ENCODE assay signal across 29 cellular contexts in the genomic region with DNA sequence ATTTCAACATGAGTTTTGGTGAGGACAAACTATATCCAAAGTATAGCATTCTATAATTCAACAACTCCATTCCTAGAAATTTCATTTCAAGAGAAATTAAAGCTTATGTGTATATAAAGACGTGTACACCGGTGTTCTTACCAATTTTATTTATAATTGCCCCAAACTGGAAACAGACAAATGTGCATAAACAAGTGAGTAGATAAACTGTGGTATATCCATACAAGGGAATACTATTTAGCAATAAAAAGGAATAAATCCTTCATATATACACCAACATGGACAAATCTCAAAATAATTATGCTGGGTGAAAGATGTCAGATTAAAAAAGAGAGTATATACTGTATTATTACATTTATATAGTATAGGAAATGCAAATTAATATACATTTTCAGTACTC.
"Had no signal": no experiment of that assay in that cellular context is flagged by ENCODE, and none has a peak within 500 bp of the region (broad histone marks: within the 10 kb centered on the region; RNA-seq: fewer than 3 reads in every experiment).

No MANE protein-coding gene starts in this region.

- FAIRE-seq: urothelium cell line had no signal

- H3K9me3 Mint-ChIP-seq: stimulated activated effector memory CD8-positive, alpha-beta T cell treated with anti-CD3 and anti-CD28 coated beads, Interleukin-12 subunit alpha, Interleukin-12 subunit beta, amount 100 ng/mL, for 72 hours; stimulated activated memory B cell treated with anti-CD40 and anti-IgM and Interleukin-4, amounts not matched to agents 10 μg/mL and 1 μg/mL and 100 μg/mL, for 72 hours; stimulated activated naive B cell treated with anti-CD40 and anti-IgM and Interleukin-4, amounts not matched to agents 10 μg/mL and 1 μg/mL and 100 μg/mL, for 72 hours; stimulated activated naive CD8-positive, alpha-beta T cell treated with anti-CD3 and anti-CD28 coated beads, Interleukin-15, Interleukin-2, amounts not matched to agents 100 ng/mL and 50 ng/mL, for 24 hours; type B pancreatic cell had no signal

- DNase-seq: stimulated activated CD4-positive, alpha-beta T cell treated with anti-CD3 and anti-CD28 coated beads, Interleukin-2, amount 100 ng/mL, for 48 hours; stimulated activated CD4-positive, alpha-beta T cell treated with anti-CD3 and anti-CD28 coated beads, Interleukin-4, amount 100 ng/mL, for 1 hour; stimulated activated CD4-positive, alpha-beta T cell treated with anti-CD3 and anti-CD28 coated beads, Interleukin-4, amount 100 ng/mL, for 24 hours; stimulated activated CD4-positive, alpha-beta T cell treated with anti-CD3 and anti-CD28 coated beads, Interleukin-4, amount 100 ng/mL, for 4 hours; stimulated activated CD8-positive, alpha-beta memory T cell treated with anti-CD3 and anti-CD28 coated beads, Interleukin-4, amount 100 ng/mL, for 48 hours; stimulated activated naive B cell treated with anti-CD40 and anti-IgM and Interleukin-4, amounts not matched to agents 10 μg/mL and 1 μg/mL and 100 μg/mL, for 72 hours; stimulated activated naive CD4-positive, alpha-beta T cell; stimulated activated naive CD4-positive, alpha-beta T cell treated with Interleukin-2 at 50 U/mL for 16 hours; stimulated activated naive CD8-positive, alpha-beta T cell treated with anti-CD3 and anti-CD28 coated beads, Interleukin-15, amount 100 ng/mL, for 72 hours; stimulated activated naive CD8-positive, alpha-beta T cell treated with anti-CD3 and anti-CD28 coated beads, Interleukin-15, Interleukin-2, amounts not matched to agents 100 U/mL and 50 U/mL, for 24 hours; stomach; substantia nigra; testis; thyroid gland; tibial artery; transverse colon; trophoblast cell; upper lobe of left lung; upper lobe of right lung; uterus had no signal

- H3K27ac Mint-ChIP-seq: stimulated activated effector memory CD8-positive, alpha-beta T cell treated with anti-CD3 and anti-CD28 coated beads, Interleukin-12 subunit alpha, Interleukin-12 subunit beta, amount 100 ng/mL, for 72 hours; stimulated activated memory B cell treated with anti-CD40 and anti-IgM and Interleukin-4, amounts not matched to agents 10 μg/mL and 1 μg/mL and 100 μg/mL, for 72 hours; stimulated activated naive B cell treated with anti-CD40 and anti-IgM and Interleukin-4, amounts not matched to agents 10 μg/mL and 1 μg/mL and 100 μg/mL, for 72 hours; stimulated activated naive CD8-positive, alpha-beta T cell treated with anti-CD3 and anti-CD28 coated beads, Interleukin-15, Interleukin-2, amounts not matched to agents 100 ng/mL and 50 ng/mL, for 24 hours; type B pancreatic cell had no signal

- H3K27me3 Mint-ChIP-seq: stimulated activated memory B cell treated with anti-CD40 and anti-IgM and Interleukin-4, amounts not matched to agents 10 μg/mL and 1 μg/mL and 100 μg/mL, for 72 hours; stimulated activated naive B cell treated with anti-CD40 and anti-IgM and Interleukin-4, amounts not matched to agents 10 μg/mL and 1 μg/mL and 100 μg/mL, for 72 hours; stimulated activated naive CD8-positive, alpha-beta T cell treated with anti-CD3 and anti-CD28 coated beads, Interleukin-15, amount 100 ng/mL, for 72 hours; stimulated activated naive CD8-positive, alpha-beta T cell treated with anti-CD3 and anti-CD28 coated beads, Interleukin-15, Interleukin-2, amounts not matched to agents 100 ng/mL and 50 ng/mL, for 24 hours; type B pancreatic cell had no signal

- H3K4me3 Mint-ChIP-seq: stimulated activated effector memory CD8-positive, alpha-beta T cell treated with anti-CD3 and anti-CD28 coated beads, Interleukin-12 subunit alpha, Interleukin-12 subunit beta, amount 100 ng/mL, for 72 hours; stimulated activated memory B cell treated with anti-CD40 and anti-IgM and Interleukin-4, amounts not matched to agents 10 μg/mL and 1 μg/mL and 100 μg/mL, for 72 hours; stimulated activated naive B cell treated with anti-CD40 and anti-IgM and Interleukin-4, amounts not matched to agents 10 μg/mL and 1 μg/mL and 100 μg/mL, for 72 hours; stimulated activated naive CD8-positive, alpha-beta T cell treated with anti-CD3 and anti-CD28 coated beads, Interleukin-15, amount 100 ng/mL, for 72 hours; stimulated activated naive CD8-positive, alpha-beta T cell treated with anti-CD3 and anti-CD28 coated beads, Interleukin-15, Interleukin-2, amounts not matched to agents 100 ng/mL and 50 ng/mL, for 24 hours; type B pancreatic cell had no signal

- H3K27me3 ChIP-seq: stomach, suprapubic skin, testis, thyroid gland, tibial artery, transverse colon, upper lobe of left lung, upper lobe of right lung, uterus, vagina had no signal

- H3K36me3 ChIP-seq: thoracic aorta, thyroid gland, transverse colon, uterus had no signal

- H3K9me3 ChIP-seq: suprapubic skin, testis, thoracic aorta, thyroid gland, transverse colon, upper lobe of left lung, upper lobe of right lung, uterus, vagina had no signal

- H3K4me1 Mint-ChIP-seq: stimulated activated memory B cell treated with anti-CD40 and anti-IgM and Interleukin-4, amounts not matched to agents 10 μg/mL and 1 μg/mL and 100 μg/mL, for 72 hours had no signal

- H3K4me3 ChIP-seq: stomach, suprapubic skin, testis, thoracic aorta, thyroid gland, tibial artery, tibial nerve, transverse colon, upper lobe of left lung, upper lobe of right lung, uterus, vagina had no signal

- ATAC-seq: stimulated activated effector memory CD8-positive, alpha-beta T cell treated with anti-CD3 and anti-CD28 coated beads, Interleukin-12 subunit alpha, Interleukin-12 subunit beta, amount 100 ng/mL, for 72 hours; stimulated activated memory B cell treated with anti-CD40 and anti-IgM and Interleukin-4, amounts not matched to agents 10 μg/mL and 1 μg/mL and 100 μg/mL, for 72 hours; stimulated activated naive B cell treated with anti-CD40 and anti-IgM and Interleukin-4, amounts not matched to agents 10 μg/mL and 1 μg/mL and 100 μg/mL, for 72 hours; stimulated activated naive CD8-positive, alpha-beta T cell treated with anti-CD3 and anti-CD28 coated beads, Interleukin-15, amount 100 ng/mL, for 72 hours; stimulated activated naive CD8-positive, alpha-beta T cell treated with anti-CD3 and anti-CD28 coated beads, Interleukin-15, Interleukin-2, amounts not matched to agents 100 U/mL and 50 U/mL, for 24 hours; upper lobe of right lung had no signal

- H3K27ac ChIP-seq: stomach, suprapubic skin, testis, thoracic aorta, thyroid gland, tibial artery, tibial nerve, transverse colon, upper lobe of left lung, upper lobe of right lung, uterus, vagina had no signal

- H3K4me1 ChIP-seq: stomach, suprapubic skin, testis, tibial artery, tibial nerve, transverse colon, upper lobe of left lung, upper lobe of right lung, uterus, vagina had no signal
